2 cellular contexts compared by ENCODE assay signal in genomic region chr16:85225291-85225690, GRCh38.
TF ChIP-seq lines count a peak whose summit lies in the region.

No MANE protein-coding gene starts in this region.

TF ChIP-seq in HepG2, 621 proteins besides CTCF, POLR2A, EP300 and RAD21:
- TF ChIP-seq ZNF580 (CRISPR knock-in tag; IDR thresholded peaks at IDR 0.05; ENCODE audit: borderline replicate concordance, low read depth) (no peak), ZIK1 (CRISPR knock-in tag; IDR thresholded peaks at IDR 0.05; ENCODE audit: borderline replicate concordance, low read depth) (no peak), HES4 (CRISPR knock-in tag; IDR thresholded peaks at IDR 0.05; ENCODE audit: borderline replicate concordance) (0 out of 2 replicates have a peak, but pooled peaks have one; percentile 28), PAXIP1 (CRISPR knock-in tag; conservative IDR thresholded peaks at IDR 0.05) (no peak), ZSCAN25 (CRISPR knock-in tag; IDR thresholded peaks at IDR 0.05) (no peak), THAP11 (CRISPR knock-in tag; IDR thresholded peaks at IDR 0.05) (no peak)

TF ChIP-seq in GM12878, 131 proteins besides CTCF, POLR2A, EP300 and RAD21 (continued from another document):
- no peak for TF ChIP-seq E2F8 (IDR thresholded peaks at IDR 0.05; ENCODE audit: low read depth, partially characterized antibody)
